Comparison of ENCODE assay signal across 18 cellular contexts in genomic region chr6:38391206-38391908, GRCh38.
DNase-seq lines count a peak whose midpoint lies in the region; ATAC-seq and TF ChIP-seq lines count a peak whose summit lies in the region.
"Had no signal": no experiment of that assay in that cellular context is flagged by ENCODE, and none has a peak within 500 bp of the region (broad histone marks: within the 10 kb centered on the region; RNA-seq: fewer than 3 reads in every experiment).

No MANE protein-coding gene starts in this region.

- no peak overlapping the region for H3K4me3 Mint-ChIP-seq in activated naive CD8-positive, alpha-beta T cell treated with anti-CD3 and anti-CD28 coated beads, Interleukin-2, amount 50 U/mL, for 24 hours
- no peak overlapping the region for H3K4me3 Mint-ChIP-seq in activated naive CD8-positive, alpha-beta T cell treated with anti-CD3 and anti-CD28 coated beads for 36 hours
- H3K4me3 Mint-ChIP-seq: activated CD4-positive, alpha-beta T cell treated with anti-CD3 and anti-CD28 coated beads, Interleukin-2, amount 10 ng/mL, durations not matched to agents 7 days and 5 days; CD8-positive, alpha-beta memory T cell; stimulated activated naive CD8-positive, alpha-beta T cell treated with anti-CD3 and anti-CD28 coated beads, Interleukin-15, Interleukin-2, amounts not matched to agents 100 ng/mL and 50 ng/mL, for 24 hours had no signal

- H3K36me3 ChIP-seq in skeletal muscle tissue (ENCODE audit: control insufficient read depth in 3 of 3, insufficient read depth in 3 of 3, low read length in 3 of 3), result no peaks in the 10 kb centered on the region
- H3K36me3 ChIP-seq: HAP-1 had no signal

- peaks cover 9 to 10% (median 9%) of the 10 kb centered on the region in 3 donors for H3K4me1 ChIP-seq in skeletal muscle tissue (ENCODE audit: control insufficient read depth in 3 of 3, insufficient read depth in 3 of 3, low read length in 3 of 3)

- H3K27me3 ChIP-seq in skeletal muscle tissue (ENCODE audit: control insufficient read depth in 3 of 3, insufficient read depth in 3 of 3, low read length in 3 of 3), result no peaks in the 10 kb centered on the region

- H3K36me3 Mint-ChIP-seq in activated naive CD8-positive, alpha-beta T cell treated with anti-CD3 and anti-CD28 coated beads, Interleukin-2, amount 50 U/mL, for 24 hours (ENCODE audit: low read depth), result peaks cover 4% of the 10 kb centered on the region
- H3K36me3 Mint-ChIP-seq in activated naive CD8-positive, alpha-beta T cell treated with anti-CD3 and anti-CD28 coated beads for 36 hours, result peaks cover 4% of the 10 kb centered on the region

- no peaks in the 10 kb centered on the region for H3K27me3 Mint-ChIP-seq in activated naive CD8-positive, alpha-beta T cell treated with anti-CD3 and anti-CD28 coated beads, Interleukin-2, amount 50 U/mL, for 24 hours
- no peaks in the 10 kb centered on the region for H3K27me3 Mint-ChIP-seq in activated naive CD8-positive, alpha-beta T cell treated with anti-CD3 and anti-CD28 coated beads for 36 hours
- H3K27me3 Mint-ChIP-seq: activated CD4-positive, alpha-beta T cell treated with anti-CD3 and anti-CD28 coated beads, Interleukin-2, amount 10 ng/mL, durations not matched to agents 7 days and 5 days; CD8-positive, alpha-beta memory T cell; stimulated activated naive CD8-positive, alpha-beta T cell treated with anti-CD3 and anti-CD28 coated beads, Interleukin-15, Interleukin-2, amounts not matched to agents 100 ng/mL and 50 ng/mL, for 24 hours had no signal

- no peak for TF ChIP-seq CTCF in RWPE1 (conservative IDR thresholded peaks at IDR 0.05; ENCODE audit: low read depth)

- H3K27ac ChIP-seq in RWPE1, result no peak overlapping the region
- peak overlapping the region; percentile 26 for H3K27ac ChIP-seq in skeletal muscle tissue (ENCODE audit: low read depth, low read length)

- H3K4me3 ChIP-seq in skeletal muscle tissue (ENCODE audit: low read length in 3 of 3), result no peak overlapping the region
- H3K4me3 ChIP-seq: HAP-1 had no signal

- H3K4me1 Mint-ChIP-seq in activated naive CD8-positive, alpha-beta T cell treated with anti-CD3 and anti-CD28 coated beads, Interleukin-2, amount 50 U/mL, for 24 hours, result peaks cover 11% of the 10 kb centered on the region
- peaks cover 5% of the 10 kb centered on the region for H3K4me1 Mint-ChIP-seq in activated naive CD8-positive, alpha-beta T cell treated with anti-CD3 and anti-CD28 coated beads for 36 hours
- H3K4me1 Mint-ChIP-seq: activated CD4-positive, alpha-beta T cell treated with anti-CD3 and anti-CD28 coated beads, Interleukin-2, amount 10 ng/mL, durations not matched to agents 7 days and 5 days had no signal

- no peak overlapping the region for H3K9ac ChIP-seq in skeletal muscle tissue (ENCODE audit: low read depth in 1 of 3, low read length in 3 of 3)

- no peaks in the 10 kb centered on the region for H3K9me3 ChIP-seq in skeletal muscle tissue (ENCODE audit: control insufficient read depth in 3 of 3, low read length in 3 of 3)
- H3K9me3 ChIP-seq: HAP-1 had no signal

- CTCF ChIA-PET in RWPE1 (lab: Yijun Ruan, JAX), result interaction anchor here (0.6 to 0.7 kb wide), 2 partner anchors 131 to 620 kb away, joined by 3 to 4 read pairs; no protein-coding TSS in a partner anchor

- DNase-seq in activated naive CD8-positive, alpha-beta T cell treated with anti-CD3 and anti-CD28 coated beads, Interleukin-2, amount 50 U/mL, for 24 hours, result no peak
- no peak for DNase-seq in activated naive CD8-positive, alpha-beta T cell treated with anti-CD3 and anti-CD28 coated beads for 36 hours
- peak; percentile 10 for DNase-seq in RWPE1 (ENCODE audit: low spot score)
- peak; percentile 39 for DNase-seq in fibroblast of peridontal ligament (ENCODE audit: extremely low read depth)
- no peak for DNase-seq in SW 1271 (lab: John Stamatoyannopoulos, UW)
- DNase-seq in NOMO-1 treated with DMSO at 0.1 percent for 48 hours (lab: John Stamatoyannopoulos, UW; ENCODE audit: unreplicated experiment), result no peak
- no peak for DNase-seq in stimulated activated naive CD8-positive, alpha-beta T cell treated with anti-CD3 and anti-CD28 coated beads, Interleukin-15, Interleukin-2, amounts not matched to agents 100 U/mL and 50 U/mL, for 24 hours
- DNase-seq: activated CD4-positive, alpha-beta T cell treated with anti-CD3 and anti-CD28 coated beads, Interleukin-2, amount 10 ng/mL, durations not matched to agents 7 days and 5 days; activated T-cell treated with anti-CD3 and anti-CD28 coated beads, Interleukin-2, amount 50 U/mL, for 1 hour; CD8-positive, alpha-beta memory T cell; Kasumi-1; NCI-H1930; NCI-H82; nucleus accumbens; Right ventricle myocardium superior had no signal

- peak; percentile 72 for ATAC-seq in activated naive CD8-positive, alpha-beta T cell treated with anti-CD3 and anti-CD28 coated beads, Interleukin-2, amount 50 U/mL, for 24 hours
- no peak for ATAC-seq in stimulated activated naive CD8-positive, alpha-beta T cell treated with anti-CD3 and anti-CD28 coated beads, Interleukin-15, Interleukin-2, amounts not matched to agents 100 U/mL and 50 U/mL, for 24 hours

- peaks cover 9% of the 10 kb centered on the region for H3K9me3 Mint-ChIP-seq in activated naive CD8-positive, alpha-beta T cell treated with anti-CD3 and anti-CD28 coated beads, Interleukin-2, amount 50 U/mL, for 24 hours
- no peaks in the 10 kb centered on the region for H3K9me3 Mint-ChIP-seq in activated naive CD8-positive, alpha-beta T cell treated with anti-CD3 and anti-CD28 coated beads for 36 hours
- H3K9me3 Mint-ChIP-seq: activated CD4-positive, alpha-beta T cell treated with anti-CD3 and anti-CD28 coated beads, Interleukin-2, amount 10 ng/mL, durations not matched to agents 7 days and 5 days; CD8-positive, alpha-beta memory T cell; stimulated activated naive CD8-positive, alpha-beta T cell treated with anti-CD3 and anti-CD28 coated beads, Interleukin-15, Interleukin-2, amounts not matched to agents 100 ng/mL and 50 ng/mL, for 24 hours had no signal

- POLR2A ChIA-PET in RWPE1 (lab: Yijun Ruan, JAX; ENCODE audit: low non-redundant PET), result no interaction called here

- no peak overlapping the region for H3K27ac Mint-ChIP-seq in activated naive CD8-positive, alpha-beta T cell treated with anti-CD3 and anti-CD28 coated beads, Interleukin-2, amount 50 U/mL, for 24 hours
- H3K27ac Mint-ChIP-seq in activated naive CD8-positive, alpha-beta T cell treated with anti-CD3 and anti-CD28 coated beads for 36 hours, result no peak overlapping the region
- H3K27ac Mint-ChIP-seq: activated CD4-positive, alpha-beta T cell treated with anti-CD3 and anti-CD28 coated beads, Interleukin-2, amount 10 ng/mL, durations not matched to agents 7 days and 5 days; CD8-positive, alpha-beta memory T cell; stimulated activated naive CD8-positive, alpha-beta T cell treated with anti-CD3 and anti-CD28 coated beads, Interleukin-15, Interleukin-2, amounts not matched to agents 100 ng/mL and 50 ng/mL, for 24 hours had no signal

Comparison
In these comparisons a context has a peak if more than half of its experiments do, and no peak if none do; other contexts are left out.
1. DNase-seq: peak in RWPE1 (single experiment) and fibroblast of peridontal ligament (single experiment); none in activated naive CD8-positive, alpha-beta T cell treated with anti-CD3 and anti-CD28 coated beads, Interleukin-2, amount 50 U/mL, for 24 hours (single experiment), activated naive CD8-positive, alpha-beta T cell treated with anti-CD3 and anti-CD28 coated beads for 36 hours (single experiment), SW 1271 (0 of 2), NOMO-1 treated with DMSO at 0.1 percent for 48 hours (single experiment) and stimulated activated naive CD8-positive, alpha-beta T cell treated with anti-CD3 and anti-CD28 coated beads, Interleukin-15, Interleukin-2, amounts not matched to agents 100 U/mL and 50 U/mL, for 24 hours (single experiment).